Comparison of ENCODE assay signal across 15 cellular contexts in the genomic region with DNA sequence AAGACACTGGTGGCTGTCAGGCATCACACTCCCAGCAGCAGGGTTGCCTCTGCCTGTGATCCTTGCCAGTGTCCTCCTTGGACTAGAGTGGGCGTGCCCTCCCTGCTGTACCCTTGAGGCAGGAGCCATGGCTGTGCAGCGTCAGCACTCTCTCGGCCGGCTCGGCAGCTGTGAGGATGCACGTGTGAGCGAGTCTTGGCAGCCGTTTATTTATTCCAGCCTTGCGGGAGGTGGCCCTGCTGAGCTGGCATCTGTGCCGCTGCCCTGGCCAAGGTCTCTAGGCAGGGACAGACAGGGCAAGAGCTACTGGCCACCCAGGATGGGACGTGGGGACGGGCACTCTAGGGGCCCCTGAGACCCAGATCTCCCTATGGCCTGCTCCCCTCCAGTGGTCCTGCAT. TPM values are rescaled to one million over a fixed set of nuclear protein-coding genes. Genes with fewer than 3 reads are reported as not detected.
DNase-seq lines count a peak whose midpoint lies in the region; ATAC-seq, FAIRE-seq and TF ChIP-seq lines count a peak whose summit lies in the region.
"Had no signal": no experiment of that assay in that cellular context is flagged by ENCODE, and none has a peak within 500 bp of the region (broad histone marks: within the 10 kb centered on the region; RNA-seq: fewer than 3 reads in every experiment).

No MANE protein-coding gene starts in this region.

- H3K4me2 ChIP-seq in GM23248 (ENCODE audit: unreplicated experiment): no peak overlapping the region

- H3F3A ChIP-seq in GM23248 (ENCODE audit: insufficient read depth): no peaks in the 10 kb centered on the region

- H3K36me3 ChIP-seq in GM23248 (ENCODE audit: low read depth) (no peaks in the 10 kb centered on the region; the same call in 1 of the 2 replicates), gastroesophageal sphincter (peaks cover 0 to 52% of the 10 kb centered on the region in 2 donors)

- H2AFZ ChIP-seq in GM23248: no peak overlapping the region

- no peak overlapping the region for H3K27ac ChIP-seq in GM23248
- no peak overlapping the region for H3K27ac ChIP-seq in gastroesophageal sphincter

- no peaks in the 10 kb centered on the region for H3K4me1 ChIP-seq in GM23248 (ENCODE audit: insufficient read depth)
- no peaks in the 10 kb centered on the region for H3K4me1 ChIP-seq in gastroesophageal sphincter

- no peaks in the 10 kb centered on the region for H4K20me1 ChIP-seq in GM23248 (ENCODE audit: insufficient read depth)

- no peaks in the 10 kb centered on the region for H3K27me3 ChIP-seq in GM23248 (replicated peaks; ENCODE audit: insufficient read depth)
- no peaks in the 10 kb centered on the region for H3K27me3 ChIP-seq in gastroesophageal sphincter

- no peak for TF ChIP-seq EP300 in gastroesophageal sphincter (IDR thresholded peaks at IDR 0.05)

- peak; percentile 44 for DNase-seq in GM23248
- peak; percentile 72 to 75 for DNase-seq in NCI-H524 (lab: John Stamatoyannopoulos, UW)
- peak; percentile 32 to 94 (median 66) for DNase-seq in posterior cingulate gyrus
- no peak for DNase-seq in HTR-8/SVneo (ENCODE audit: insufficient read length, low spot score)
- DNase-seq in pons (ENCODE audit: low spot score): no peak
- no peak for DNase-seq in GM13976 (ENCODE audit: low spot score)
- DNase-seq: activated CD4-positive, CD25-positive, alpha-beta regulatory T cell treated with anti-CD3 and anti-CD28 coated beads, Interleukin-2, amount 50 U/mL, for 72 hours; activated naive CD8-positive, alpha-beta T cell treated with anti-CD3 and anti-CD28 coated beads, Interleukin-2, amount 50 U/mL, for 24 hours; activated T-cell treated with anti-CD3 and anti-CD28 coated beads for 4 hours; naive thymus-derived CD4-positive, alpha-beta T cell; small intestine; SW 1271 had no signal

- intact Hi-C loops in posterior cingulate gyrus (cut with DNase I): no loop called here

- H3K4me3 ChIP-seq in GM23248 (no peak overlapping the region), gastroesophageal sphincter (no peak overlapping the region)

- ATAC-seq in gastroesophageal sphincter: peak; percentile 30
- ATAC-seq in HG02884 (IDR thresholded peaks at IDR 0.05; ENCODE audit: unreplicated experiment): no peak
- ATAC-seq: activated naive CD8-positive, alpha-beta T cell treated with anti-CD3 and anti-CD28 coated beads, Interleukin-2, amount 50 U/mL, for 24 hours; naive thymus-derived CD4-positive, alpha-beta T cell had no signal

- H3K9me3 ChIP-seq in GM23248 (ENCODE audit: low read depth) (no peaks in the 10 kb centered on the region), gastroesophageal sphincter (no peaks in the 10 kb centered on the region)

- H3K9ac ChIP-seq in GM23248: no peak overlapping the region

- no peaks in the 10 kb centered on the region for H3K9me2 ChIP-seq in GM23248 (ENCODE audit: insufficient read depth)

- no peaks in the 10 kb centered on the region for H3K79me2 ChIP-seq in GM23248 (ENCODE audit: insufficient read depth)

- TF ChIP-seq CTCF in gastroesophageal sphincter (IDR thresholded peaks at IDR 0.05) (no peak), GM13976 (IDR thresholded peaks at IDR 0.05; ENCODE audit: borderline replicate concordance, control extremely low read depth, extremely low read depth, insufficient read depth, missing control alignments) (no peak)

- in situ Hi-C loops in GM23248 (cut with MboI): no loop called here
- in situ Hi-C loops in GM13976 (cut with MboI; ENCODE audit: low sequenced_read_pairs, unreplicated experiment): no loop called here

- no peak for TF ChIP-seq POLR2A in gastroesophageal sphincter (IDR thresholded peaks at IDR 0.05)

- no peak for FAIRE-seq in HTR-8/SVneo (lab: Jason Lieb, UNC)
- FAIRE-seq: keratinocyte, small intestine had no signal

- WGBS in GM23248 (ENCODE audit: low coverage in 1 of 2, low lambda C conversion rate in 2 of 2, missing lambda C conversion rate in 2 of 2), 2 experiments: 46 to 51% methylated on average over 12 of the region's 12 CpGs
- 20% methylated on average over 1 of the region's 12 CpGs; no CpG with 5 or more reads in 1 of the 2 donors for WGBS in gastroesophageal sphincter (ENCODE audit: low coverage in 1 of 2), 2 donors

RNA-seq across cellular contexts. Expression of a gene that starts 33.9 kb away (rescaled TPM):
- 340 and 393 TPM in 2 replicates for total RNA-seq in GM23248 (2014; rRNA removed; shearing (Covaris generic))
- polyA plus RNA-seq in GM23248 (2016; fragmentation: Nextera tagmentation; extraction: Ambion mirVana): 343 and 344 TPM in 2 replicates
- total RNA-seq in gastroesophageal sphincter: 100 to 1,000 TPM in 3 of 4 donors, 10 to 100 TPM in 1; 66.5 to 115 (median 112) TPM

RNA-seq across cellular contexts. Expression of a gene that starts 34.1 kb away (rescaled TPM):
- 72.3 and 91.9 TPM in 2 replicates for total RNA-seq in GM23248 (2014; rRNA removed; shearing (Covaris generic))
- 202 and 215 TPM in 2 replicates for polyA plus RNA-seq in GM23248 (2016; fragmentation: Nextera tagmentation; extraction: Ambion mirVana)
- total RNA-seq in gastroesophageal sphincter: 10 to 100 TPM; 36.0 to 55.3 (median 46.4) TPM

RNA-seq across cellular contexts. Expression of a gene that starts 34.2 kb away (rescaled TPM):
- 67.8 and 113 TPM in 2 replicates for total RNA-seq in GM23248 (2014; rRNA removed; shearing (Covaris generic))
- polyA plus RNA-seq in GM23248 (2016; fragmentation: Nextera tagmentation; extraction: Ambion mirVana): 804 and 820 TPM in 2 replicates
- total RNA-seq in gastroesophageal sphincter: 10 to 100 TPM; 65.5 to 86.0 (median 71.8) TPM

RNA-seq across cellular contexts. Expression of a gene that starts 43.8 kb away (rescaled TPM):
- total RNA-seq in GM23248 (2014; rRNA removed; shearing (Covaris generic)): 1,651 and 1,751 TPM in 2 replicates
- 796 and 807 TPM in 2 replicates for polyA plus RNA-seq in GM23248 (2016; fragmentation: Nextera tagmentation; extraction: Ambion mirVana)
- 100 to 1,000 TPM; 277 to 794 (median 465) TPM for total RNA-seq in gastroesophageal sphincter

RNA-seq across cellular contexts. Expression of a gene that starts 48.8 kb away (rescaled TPM):
- total RNA-seq in GM23248 (2014; rRNA removed; shearing (Covaris generic)): 0.38 and 2.3 TPM in 2 replicates
- 1.2 and 2.0 TPM in 2 replicates for polyA plus RNA-seq in GM23248 (2016; fragmentation: Nextera tagmentation; extraction: Ambion mirVana)
- total RNA-seq in gastroesophageal sphincter: 10 to 100 TPM in 1 of 4 donors, 1 to 10 TPM in 3; 4.1 to 10.3 (median 6.4) TPM
- polyA plus RNA-seq: naive thymus-derived CD4-positive, alpha-beta T cell had no signal

Comparison
In these comparisons a context has a peak if more than half of its experiments do, and no peak if none do; other contexts are left out.
1. DNase-seq: peak in GM23248 (single experiment), NCI-H524 (2 of 2) and posterior cingulate gyrus (10 of 10); none in HTR-8/SVneo (single experiment), pons (single experiment) and GM13976 (single experiment).